ENCODE assay signal across 20 cellular contexts in the genomic region with DNA sequence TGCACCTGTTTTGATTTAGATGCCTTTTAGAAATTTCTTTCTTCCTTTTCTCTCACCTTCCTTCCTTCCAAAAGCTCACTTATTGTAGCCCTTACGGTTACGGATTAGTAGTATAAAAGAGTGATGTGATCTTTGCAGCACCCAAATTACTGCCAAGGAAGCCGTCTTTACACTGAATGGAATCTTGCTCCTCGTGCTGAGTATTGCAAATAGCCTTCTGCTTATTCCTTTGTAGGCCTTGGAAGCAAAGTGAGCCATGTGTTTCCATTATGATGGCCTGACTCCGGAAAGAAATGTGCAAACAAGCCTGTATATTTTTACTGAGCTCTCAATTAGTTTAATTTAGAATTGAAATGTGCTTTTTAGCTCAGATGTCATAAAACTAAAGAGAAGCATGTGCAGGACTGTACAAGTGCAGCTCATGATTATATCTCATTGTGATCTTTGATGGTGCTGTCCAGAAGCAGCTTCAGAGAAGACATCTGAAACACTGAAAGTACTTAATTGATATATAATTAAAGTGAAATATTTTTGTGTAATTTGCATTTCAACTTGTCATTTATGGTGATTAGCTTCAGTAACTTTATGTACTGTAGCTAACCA.
DNase-seq lines count a peak whose midpoint lies in the region; ATAC-seq and TF ChIP-seq lines count a peak whose summit lies in the region.
"Had no signal": no experiment of that assay in that cellular context is flagged by ENCODE, and none has a peak within 500 bp of the region (broad histone marks: within the 10 kb centered on the region; RNA-seq: fewer than 3 reads in every experiment).

No MANE protein-coding gene starts in this region.

- H3K4me1 Mint-ChIP-seq in neural progenitor cell, result peaks cover 2% of the 10 kb centered on the region
- H3K4me1 Mint-ChIP-seq: T-cell had no signal

- no peaks in the 10 kb centered on the region for H3K27me3 ChIP-seq in neural progenitor cell
- H3K27me3 ChIP-seq: BLaER1 had no signal

- no peak overlapping the region for H3K4me3 Mint-ChIP-seq in neural progenitor cell
- H3K4me3 Mint-ChIP-seq: CD4-positive, alpha-beta T cell; T-cell had no signal

- no peak overlapping the region for H3K27ac Mint-ChIP-seq in neural progenitor cell
- H3K27ac Mint-ChIP-seq: CD4-positive, alpha-beta T cell; T-cell had no signal

- no peaks in the 10 kb centered on the region for H3K36me3 Mint-ChIP-seq in neural progenitor cell
- H3K36me3 Mint-ChIP-seq: T-cell had no signal

- no peak for TF ChIP-seq CTCF in neural progenitor cell (IDR thresholded peaks at IDR 0.05)
- TF ChIP-seq CTCF in GM13977 (IDR thresholded peaks at IDR 0.05; ENCODE audit: extremely low read depth, insufficient read depth, missing control alignments), result no peak

- H2AFZ ChIP-seq in neural progenitor cell (replicated peaks), result no peak overlapping the region

- H3K4me2 ChIP-seq in neural progenitor cell, result no peak overlapping the region
- H3K4me2 ChIP-seq: BLaER1 had no signal

- H3K4me3 ChIP-seq in neural progenitor cell, result no peak overlapping the region
- H3K4me3 ChIP-seq: BLaER1 had no signal

- DNase-seq in NCI-H2227 (lab: John Stamatoyannopoulos, UW; ENCODE audit: unreplicated experiment) (peak; percentile 8), NCI-H446 treated with DMSO at 0.1 percent for 48 hours (lab: John Stamatoyannopoulos, UW) (peak; percentile 33), cerebellar cortex (ENCODE audit: low spot score) (peak; percentile 66), neural progenitor cell (ENCODE audit: low spot score) (peak; percentile 22), NCI-H1092 (lab: John Stamatoyannopoulos, UW) (no peak), GM13977 (ENCODE audit: low spot score) (no peak)
- DNase-seq: CD4-positive, alpha-beta T cell; COR-L47; DMS79 treated with DMSO at 0.1 percent for 48 hours; GOT3; HCEC 1CT; KBM-7; MM.1S; NCI-H1048; NCI-H524; T-cell had no signal

- in situ Hi-C loops in GM13977 (cut with MboI; ENCODE audit: low pct_unique_long_range_greater_than_20kb, low sequenced_read_pairs, unreplicated experiment), result no loop called here

- no peaks in the 10 kb centered on the region for H3K9me3 ChIP-seq in neural progenitor cell (ENCODE audit: low read depth)
- H3K9me3 ChIP-seq: BLaER1 had no signal

- ATAC-seq in GM19467 (IDR thresholded peaks at IDR 0.05; ENCODE audit: unreplicated experiment), result no peak
- ATAC-seq: Right ventricle myocardium inferior, T-cell had no signal

- H3K79me2 ChIP-seq in neural progenitor cell (ENCODE audit: low read depth), result no peaks in the 10 kb centered on the region

- H3F3A ChIP-seq in neural progenitor cell (ENCODE audit: low read depth), result no peaks in the 10 kb centered on the region

- no peak overlapping the region for H3K27ac ChIP-seq in neural progenitor cell
- H3K27ac ChIP-seq: BLaER1, HL-60 had no signal

- no peaks in the 10 kb centered on the region for H4K20me1 ChIP-seq in neural progenitor cell (ENCODE audit: low read depth)
- H4K20me1 ChIP-seq: BLaER1 had no signal

- no peaks in the 10 kb centered on the region for H3K36me3 ChIP-seq in neural progenitor cell
- H3K36me3 ChIP-seq: BLaER1 had no signal

- H3K4me1 ChIP-seq in neural progenitor cell, result peaks cover 11% of the 10 kb centered on the region
- H3K4me1 ChIP-seq: BLaER1 had no signal

- no peak overlapping the region for H3K9ac ChIP-seq in neural progenitor cell
- H3K9ac ChIP-seq: BLaER1 had no signal

- H3K9me3 Mint-ChIP-seq in neural progenitor cell, result no peaks in the 10 kb centered on the region
- H3K9me3 Mint-ChIP-seq: CD4-positive, alpha-beta T cell; T-cell had no signal

- no peaks in the 10 kb centered on the region for H3K27me3 Mint-ChIP-seq in neural progenitor cell (ENCODE audit: insufficient read depth, low read depth)
- H3K27me3 Mint-ChIP-seq: CD4-positive, alpha-beta T cell; T-cell had no signal

Comparison
In these comparisons a context has a peak if more than half of its experiments do, and no peak if none do; other contexts are left out.
1. DNase-seq: peak in NCI-H2227 (single experiment), NCI-H446 treated with DMSO at 0.1 percent for 48 hours (single experiment), cerebellar cortex (single experiment) and neural progenitor cell (single experiment); none in NCI-H1092 (single experiment) and GM13977 (single experiment).